In the genomic region with DNA sequence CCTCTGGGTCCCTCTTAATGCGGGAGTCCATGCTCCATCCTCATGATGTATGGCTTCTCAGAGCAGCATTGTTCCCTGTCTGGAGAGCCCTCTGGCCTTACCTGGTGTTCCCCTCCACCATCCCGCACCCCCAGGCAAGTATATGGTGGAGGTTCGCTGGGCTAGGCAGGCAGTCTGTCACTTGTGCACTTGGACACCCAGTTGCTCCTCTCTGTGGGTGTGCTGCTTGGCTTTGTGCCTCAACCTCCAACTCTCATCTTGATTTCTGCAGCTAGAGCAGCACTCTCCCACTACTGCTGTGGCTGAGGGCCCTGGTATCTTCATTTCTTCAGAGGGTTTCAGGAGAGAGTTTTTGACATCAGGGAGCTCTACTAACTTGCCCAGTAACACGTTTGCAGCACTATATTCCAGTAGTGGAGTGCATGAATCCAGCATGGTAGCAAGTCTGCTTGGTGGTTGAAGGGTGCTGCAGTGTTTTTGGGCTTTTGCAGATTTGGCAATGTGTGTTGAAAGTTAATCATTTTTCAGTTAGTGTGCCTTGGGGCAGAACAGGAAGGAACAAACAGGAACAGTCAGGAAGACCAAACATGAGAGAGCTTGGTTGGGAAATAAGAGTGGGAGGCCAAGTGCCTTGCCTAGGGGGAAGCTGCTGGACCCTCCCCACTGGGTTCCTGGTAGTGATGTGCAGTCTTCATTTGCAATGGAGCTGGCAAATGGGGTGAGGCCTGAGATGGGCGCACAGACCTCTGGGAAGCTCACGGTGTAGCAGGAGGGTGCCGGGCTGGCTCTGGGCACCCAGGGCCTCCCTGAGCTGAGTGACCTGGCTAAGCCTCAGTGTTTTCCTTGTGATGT, we compare ENCODE assay signal across 13 cellular contexts. TPM values are rescaled to one million over a fixed set of nuclear protein-coding genes. Genes with fewer than 3 reads are reported as not detected.
DNase-seq lines count a peak whose midpoint lies in the region; ATAC-seq and TF ChIP-seq lines count a peak whose summit lies in the region.
"Had no signal": no experiment of that assay in that cellular context is flagged by ENCODE, and none has a peak within 500 bp of the region (broad histone marks: within the 10 kb centered on the region; RNA-seq: fewer than 3 reads in every experiment).

No MANE protein-coding gene starts in this region.

- H3K27me3 ChIP-seq in heart right ventricle (no peaks in the 10 kb centered on the region), stomach (no peaks in the 10 kb centered on the region)
- H3K27me3 ChIP-seq: hepatocyte, uterus had no signal

- peaks cover 0 to 6% (median 0%) of the 10 kb centered on the region in 11 donors for H3K9me3 ChIP-seq in heart right ventricle
- no peaks in the 10 kb centered on the region for H3K9me3 ChIP-seq in stomach
- H3K9me3 ChIP-seq: uterus had no signal

- H3K4me1 Mint-ChIP-seq in activated CD4-positive, alpha-beta T cell treated with anti-CD3 and anti-CD28 coated beads, Interleukin-2, amount 10 ng/mL, durations not matched to agents 7 days and 5 days, result peaks cover 100% of the 10 kb centered on the region
- H3K4me1 Mint-ChIP-seq in activated CD4-positive, alpha-beta memory T cell treated with anti-CD3 and anti-CD28 coated beads for 36 hours (ENCODE audit: low read depth), result peaks cover 99% of the 10 kb centered on the region

- no peak for DNase-seq in activated CD4-positive, alpha-beta T cell treated with anti-CD3 and anti-CD28 coated beads, Interleukin-2, amount 10 ng/mL, durations not matched to agents 7 days and 5 days
- DNase-seq in activated CD4-positive, alpha-beta T cell treated with anti-CD3 and anti-CD28 coated beads, Interleukin-2, amount 50 U/mL, for 48 hours, result no peak
- DNase-seq in activated CD4-positive, alpha-beta memory T cell treated with anti-CD3 and anti-CD28 coated beads for 36 hours, result no peak
- DNase-seq in heart right ventricle (no peak), stomach (peak; percentile 24), NCI-H1436 (lab: John Stamatoyannopoulos, UW) (no peak)
- DNase-seq: naive B cell, NCI-H2029 treated with DMSO at 0.1 percent for 48 hours, uterus had no signal

- TF ChIP-seq EP300 in stomach (IDR thresholded peaks at IDR 0.05), result no peak

- H3K36me3 ChIP-seq in heart right ventricle (peaks cover 0 to 64% (median 2%) of the 10 kb centered on the region in 9 donors), stomach (peaks cover 14 to 42% (median 34%) of the 10 kb centered on the region in 4 donors)
- H3K36me3 ChIP-seq: uterus had no signal

- no peaks in the 10 kb centered on the region for H3K27me3 Mint-ChIP-seq in activated CD4-positive, alpha-beta T cell treated with anti-CD3 and anti-CD28 coated beads, Interleukin-2, amount 10 ng/mL, durations not matched to agents 7 days and 5 days
- H3K27me3 Mint-ChIP-seq in activated CD4-positive, alpha-beta memory T cell treated with anti-CD3 and anti-CD28 coated beads for 36 hours, result no peaks in the 10 kb centered on the region
- H3K27me3 Mint-ChIP-seq: naive B cell had no signal

- 85 to 89% methylated on average over 7 of the region's 7 CpGs for WGBS in heart right ventricle, 2 donors
- WGBS in stomach, 5 donors, result 79 to 83% (median 81%) methylated on average over 7 of the region's 7 CpGs

- no peak overlapping the region for H3K4me3 Mint-ChIP-seq in activated CD4-positive, alpha-beta T cell treated with anti-CD3 and anti-CD28 coated beads, Interleukin-2, amount 10 ng/mL, durations not matched to agents 7 days and 5 days
- no peak overlapping the region for H3K4me3 Mint-ChIP-seq in activated CD4-positive, alpha-beta memory T cell treated with anti-CD3 and anti-CD28 coated beads for 36 hours

- CTCF ChIA-PET in activated CD4-positive, alpha-beta T cell treated with anti-CD3 and anti-CD28 coated beads, Interleukin-2, amount 10 ng/mL, durations not matched to agents 7 days and 5 days (lab: Charles Lee), result interaction anchor here (1.0 to 1.9 kb wide), 6 partner anchors 9 to 47 kb away, joined by 3 to 5 read pairs (median 3); no protein-coding TSS in a partner anchor
- CTCF ChIA-PET in activated CD4-positive, alpha-beta memory T cell treated with anti-CD3 and anti-CD28 coated beads for 36 hours (lab: Charles Lee), result interaction anchor here (0.6 to 3.1 kb wide), 5 partner anchors 14 to 47 kb away, joined by 3 to 28 read pairs (median 5); no protein-coding TSS in a partner anchor

- H3K36me3 Mint-ChIP-seq in activated CD4-positive, alpha-beta T cell treated with anti-CD3 and anti-CD28 coated beads, Interleukin-2, amount 10 ng/mL, durations not matched to agents 7 days and 5 days (ENCODE audit: low read depth), result peaks cover 86% of the 10 kb centered on the region
- H3K36me3 Mint-ChIP-seq in activated CD4-positive, alpha-beta memory T cell treated with anti-CD3 and anti-CD28 coated beads for 36 hours, result peaks cover 52% of the 10 kb centered on the region

- POLR2A ChIA-PET in activated CD4-positive, alpha-beta T cell treated with anti-CD3 and anti-CD28 coated beads, Interleukin-2, amount 10 ng/mL, durations not matched to agents 7 days and 5 days (lab: Charles Lee), result no interaction called here
- POLR2A ChIA-PET in activated CD4-positive, alpha-beta memory T cell treated with anti-CD3 and anti-CD28 coated beads for 36 hours (lab: Charles Lee), result interaction anchor here (0.6 to 0.8 kb wide), 2 partner anchors 20 to 32 kb away, joined by 4 to 5 read pairs; no protein-coding TSS in a partner anchor

- intact Hi-C loops in activated CD4-positive, alpha-beta memory T cell treated with anti-CD3 and anti-CD28 coated beads for 36 hours (cut with micrococcal nuclease), result no loop called here
- intact Hi-C loops in heart right ventricle (cut with DNase I), result no loop called here
- intact Hi-C loops in stomach (cut with DNase I; ENCODE audit: low total_unique reads), result no loop called here

- H3K4me1 ChIP-seq in heart right ventricle (peaks cover 8 to 99% (median 78%) of the 10 kb centered on the region in 9 donors), stomach (peaks cover 60 to 99% (median 71%) of the 10 kb centered on the region in 4 donors)

- H3K4me3 ChIP-seq in heart right ventricle (no peak overlapping the region), stomach (no peak overlapping the region)
- H3K4me3 ChIP-seq: hepatocyte, uterus had no signal

- H3K27ac Mint-ChIP-seq in activated CD4-positive, alpha-beta T cell treated with anti-CD3 and anti-CD28 coated beads, Interleukin-2, amount 10 ng/mL, durations not matched to agents 7 days and 5 days, result peak overlapping the region; percentile 70
- peak overlapping the region; percentile 89 for H3K27ac Mint-ChIP-seq in activated CD4-positive, alpha-beta memory T cell treated with anti-CD3 and anti-CD28 coated beads for 36 hours

- TF ChIP-seq CTCF in heart right ventricle (IDR thresholded peaks at IDR 0.05), result no peak
- no peak for TF ChIP-seq CTCF in stomach (IDR thresholded peaks at IDR 0.05)

- TF ChIP-seq POLR2A in stomach (IDR thresholded peaks at IDR 0.05), result no peak

- peaks cover 4% of the 10 kb centered on the region for H3K9me3 Mint-ChIP-seq in activated CD4-positive, alpha-beta T cell treated with anti-CD3 and anti-CD28 coated beads, Interleukin-2, amount 10 ng/mL, durations not matched to agents 7 days and 5 days
- H3K9me3 Mint-ChIP-seq in activated CD4-positive, alpha-beta memory T cell treated with anti-CD3 and anti-CD28 coated beads for 36 hours, result peaks cover under 1% of the 10 kb centered on the region

- peak in 5 of 8 donors; percentile 8 to 39 (median 33) for ATAC-seq in heart right ventricle
- no peak for ATAC-seq in GM18519 (IDR thresholded peaks at IDR 0.05; ENCODE audit: low FRiP score, unreplicated experiment)
- ATAC-seq in GM21528 (IDR thresholded peaks at IDR 0.05; ENCODE audit: low FRiP score, unreplicated experiment), result no peak

- peak overlapping the region in 3 of 10 donors; percentile 8 to 92 (median 12) for H3K27ac ChIP-seq in heart right ventricle
- H3K27ac ChIP-seq in stomach, result peak overlapping the region in 4 of 5 donors; percentile 21 to 77 (median 44)
- H3K27ac ChIP-seq: hepatocyte, uterus had no signal

RNA-seq across cellular contexts. Expression of a gene that starts 37.4 kb away (rescaled TPM):
- 100 to 1,000 TPM; 127 to 143 TPM for total RNA-seq in activated CD4-positive, alpha-beta T cell treated with anti-CD3 and anti-CD28 coated beads, Interleukin-2, amount 10 ng/mL, durations not matched to agents 7 days and 5 days
- total RNA-seq in activated CD4-positive, alpha-beta memory T cell treated with anti-CD3 and anti-CD28 coated beads for 36 hours, result 10 to 100 TPM; 48.9 to 51.8 TPM
- total RNA-seq in heart right ventricle, result 10 to 100 TPM; 21.7 to 57.2 (median 27.6) TPM
- polyA plus RNA-seq in heart right ventricle, result 10 to 100 TPM; 16.9 to 35.0 TPM
- total RNA-seq in stomach, result 10 to 100 TPM; 24.4 to 82.6 (median 42.9) TPM
- 10 to 100 TPM in 2 of 3 donors, 1 to 10 TPM in 1; 7.0 to 21.5 (median 13.7) TPM for polyA plus RNA-seq in stomach

RNA-seq across cellular contexts. Expression of a gene that starts 46.2 kb away (rescaled TPM):
- under 1 TPM; 0.07 to 0.10 TPM for total RNA-seq in activated CD4-positive, alpha-beta T cell treated with anti-CD3 and anti-CD28 coated beads, Interleukin-2, amount 10 ng/mL, durations not matched to agents 7 days and 5 days
- total RNA-seq in activated CD4-positive, alpha-beta memory T cell treated with anti-CD3 and anti-CD28 coated beads for 36 hours, result under 1 TPM in 1 of 2 experiments, not detected in 1; 0.12 TPM
- total RNA-seq in heart right ventricle, result not detected
- polyA plus RNA-seq in heart right ventricle, result not detected
- under 1 TPM in 1 of 5 donors, not detected in 4; 0.18 TPM for total RNA-seq in stomach
- polyA plus RNA-seq in stomach, result under 1 TPM in 1 of 3 donors, not detected in 2; 0.03 TPM
- total RNA-seq: hepatocyte had no signal
- polyA plus RNA-seq: AG04450, hepatocyte had no signal

Comparison
In these comparisons a context has a peak if more than half of its experiments do, and no peak if none do; other contexts are left out.
1. ATAC-seq: peak in heart right ventricle (5 of 8); none in GM18519 (single experiment) and GM21528 (single experiment).